ENCODE assay signal across 1 cellular context in genomic region chr18:8994603-8995002, GRCh38.
A peak's percentile ranks its signal among the peaks of the same experiment; 100 is the strongest.
TF ChIP-seq lines count a peak whose summit lies in the region.

No MANE protein-coding gene starts in this region.

TF ChIP-seq in K562, 482 proteins besides CTCF, POLR2A, EP300 and RAD21 (continued from another document and continues in another):
- TF ChIP-seq ZBTB34 (CRISPR knock-in tag; IDR thresholded peaks at IDR 0.05) (no peak), DEAF1 (CRISPR knock-in tag; IDR thresholded peaks at IDR 0.05) (no peak), PHF20 (IDR thresholded peaks at IDR 0.05; ENCODE audit: partially characterized antibody) (no peak), RFX1 (IDR thresholded peaks at IDR 0.05) (0 out of 2 replicates have a peak, but pooled peaks have one; percentile 5), ZNF696 (CRISPR knock-in tag; conservative IDR thresholded peaks at IDR 0.05) (no peak), SMC3 (conservative IDR thresholded peaks at IDR 0.05; ENCODE audit: insufficient read depth, low read depth, low read length) (no peak), ZNF551 (CRISPR knock-in tag; IDR thresholded peaks at IDR 0.05) (no peak), KAT7 (CRISPR knock-in tag; IDR thresholded peaks at IDR 0.05; ENCODE audit: borderline replicate concordance) (no peak), JUN (IDR thresholded peaks at IDR 0.05; ENCODE audit: borderline replicate concordance, low read depth, low read length) (peak; percentile 87), JUN (CRISPR knock-in tag; IDR thresholded peaks at IDR 0.05; ENCODE audit: borderline replicate concordance) (no peak; the same call in 1 of the 2 replicates), E2F4 (CRISPR knock-in tag; IDR thresholded peaks at IDR 0.05; ENCODE audit: low read depth) (no peak), NR2C2 (CRISPR knock-in tag; IDR thresholded peaks at IDR 0.05) (no peak), NR2C2 (tag; IDR thresholded peaks at IDR 0.05) (no peak), FOSL1 (tag; conservative IDR thresholded peaks at IDR 0.05) (peak; percentile 99), RBM25 (IDR thresholded peaks at IDR 0.05; ENCODE audit: low read depth, low read length, severe bottlenecking) (no peak), SAP30 (IDR thresholded peaks at IDR 0.05; ENCODE audit: borderline replicate concordance, insufficient read depth, low read depth, low read length, poor library complexity, severe bottlenecking) (no peak), NEUROD1 (IDR thresholded peaks at IDR 0.05; ENCODE audit: borderline replicate concordance, low read depth, low read length, partially characterized antibody) (peak; percentile 29), EHMT2 (IDR thresholded peaks at IDR 0.05) (peak; percentile 89), ATF7 (IDR thresholded peaks at IDR 0.05) (peak; percentile 44; the same call in 1 of the 2 replicates), E2F8 (IDR thresholded peaks at IDR 0.05; ENCODE audit: low read depth, partially characterized antibody) (no peak), FOXJ2 (tag; IDR thresholded peaks at IDR 0.05) (0 out of 2 replicates have a peak, but pooled peaks have one; percentile 28), ZNF165 (CRISPR knock-in tag; IDR thresholded peaks at IDR 0.05; ENCODE audit: borderline replicate concordance) (no peak), ETS2 (tag; IDR thresholded peaks at IDR 0.05; ENCODE audit: borderline replicate concordance, poor library complexity, severe bottlenecking) (no peak), ZNF518B (CRISPR knock-in tag; IDR thresholded peaks at IDR 0.05) (no peak), MAFK (IDR thresholded peaks at IDR 0.05; ENCODE audit: low read length) (peak; percentile 21; the same call in 1 of the 2 replicates), ZC3H11A (IDR thresholded peaks at IDR 0.05; ENCODE audit: low read depth, low read length) (no peak), BCLAF1 (IDR thresholded peaks at IDR 0.05; ENCODE audit: borderline replicate concordance in 1 of 2, control insufficient read depth in 1 of 2, low read depth in 2 of 2, low read length in 1 of 2) (no peak), ARID2 (IDR thresholded peaks at IDR 0.05) (no peak), LARP7 (IDR thresholded peaks at IDR 0.05) (no peak), RFX5 (IDR thresholded peaks at IDR 0.05; ENCODE audit: low read depth, low read length) (no peak), TFAM (CRISPR knock-in tag; conservative IDR thresholded peaks at IDR 0.05) (no peak), SMARCE1 (IDR thresholded peaks at IDR 0.05) (peak; percentile 79), FOXO4 (CRISPR knock-in tag; IDR thresholded peaks at IDR 0.05) (no peak), ZFPM2 (CRISPR knock-in tag; IDR thresholded peaks at IDR 0.05) (no peak), ZNF436 (CRISPR knock-in tag; IDR thresholded peaks at IDR 0.05) (no peak), TCFL5 (CRISPR knock-in tag; conservative IDR thresholded peaks at IDR 0.05) (no peak), THRB (CRISPR knock-in tag; conservative IDR thresholded peaks at IDR 0.05) (no peak), ZNF717 (CRISPR knock-in tag; IDR thresholded peaks at IDR 0.05) (no peak), MED1 (CRISPR knock-in tag; IDR thresholded peaks at IDR 0.05; ENCODE audit: borderline replicate concordance) (no peak), EZH2 (IDR thresholded peaks at IDR 0.05; ENCODE audit: borderline replicate concordance, low read depth, low read length) (no peak), CSDE1 (IDR thresholded peaks at IDR 0.05) (no peak; a peak in 1 of 4 replicates), GTF2E2 (tag; IDR thresholded peaks at IDR 0.05) (no peak), THAP7 (CRISPR knock-in tag; IDR thresholded peaks at IDR 0.05) (no peak), ZNF280B (CRISPR knock-in tag; IDR thresholded peaks at IDR 0.05) (no peak), ZBTB12 (CRISPR knock-in tag; IDR thresholded peaks at IDR 0.05) (no peak), DNMT1 (IDR thresholded peaks at IDR 0.05) (no peak)
